1 cellular context compared by ENCODE assay signal in the genomic region with DNA sequence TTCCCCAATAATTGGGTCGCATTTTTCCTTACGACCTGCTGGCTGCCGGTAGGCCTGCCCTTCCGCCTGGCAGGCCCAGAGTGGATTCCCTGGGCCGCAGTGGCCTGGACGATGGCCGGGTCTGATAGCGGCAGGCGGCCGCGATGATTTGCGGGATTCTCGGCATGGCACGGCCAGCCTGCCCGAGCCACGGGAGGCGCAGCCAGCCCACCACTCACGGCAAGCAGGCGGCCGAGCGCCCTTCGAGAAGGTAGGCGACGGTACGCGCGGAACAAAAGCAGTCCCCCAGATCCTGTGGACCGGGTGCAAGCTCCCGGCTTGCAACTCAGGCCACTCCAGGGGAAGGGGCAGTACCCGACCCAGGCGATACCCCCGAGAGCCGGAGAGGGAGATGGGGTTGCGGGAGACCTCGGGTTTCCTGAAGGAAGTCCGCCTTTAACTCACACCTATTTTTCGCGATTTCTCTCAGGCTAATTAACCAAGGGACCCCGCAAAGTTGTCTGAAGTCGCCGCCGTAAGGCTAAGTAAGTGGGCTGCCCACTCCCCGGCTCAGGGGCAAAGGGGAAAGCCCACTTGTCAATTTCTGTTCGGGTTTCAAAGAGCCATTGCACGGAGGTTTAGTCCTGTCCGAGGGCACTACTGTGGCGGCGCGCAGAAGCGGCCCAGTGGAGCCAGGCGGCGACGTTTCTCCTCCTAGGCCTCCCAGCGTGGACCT.
TF ChIP-seq lines count a peak whose summit lies in the region.

No MANE protein-coding gene starts in this region.

TF ChIP-seq in H1, 55 proteins besides CTCF, POLR2A, EP300 and RAD21:
- TF ChIP-seq KDM4A (IDR thresholded peaks at IDR 0.05; ENCODE audit: low read depth, low read length, severe bottlenecking) (no peak), RXRA (IDR thresholded peaks at IDR 0.05; ENCODE audit: insufficient read depth, low read depth, low read length) (no peak), CHD2 (IDR thresholded peaks at IDR 0.05; ENCODE audit: low read length) (peak; percentile 76), EZH2 (IDR thresholded peaks at IDR 0.05; ENCODE audit: low read depth, low read length, severe bottlenecking) (peak; percentile 97), CTBP2 (IDR thresholded peaks at IDR 0.05; ENCODE audit: borderline replicate concordance, insufficient read depth, insufficient read length, low read length) (peak; percentile 53), NANOG (IDR thresholded peaks at IDR 0.05; ENCODE audit: insufficient read depth, low read depth, low read length, poor library complexity, severe bottlenecking) (no peak), CREB1 (IDR thresholded peaks at IDR 0.05) (no peak), YY1 (IDR thresholded peaks at IDR 0.05; ENCODE audit: low read depth, low read length) (no peak), CBX8 (IDR thresholded peaks at IDR 0.05; ENCODE audit: borderline replicate concordance, low read depth, low read length) (peak; percentile 46; the same call in 1 of the 2 replicates), SUZ12 (IDR thresholded peaks at IDR 0.05; ENCODE audit: low read length) (peak; percentile 99), CEBPB (IDR thresholded peaks at IDR 0.05; ENCODE audit: low read depth, low read length) (no peak), RNF2 (IDR thresholded peaks at IDR 0.05; ENCODE audit: borderline replicate concordance, low read depth, low read length, missing control alignments, poor library complexity, severe bottlenecking) (peak; percentile 96)
- TF ChIP-seq, protein P1, sequence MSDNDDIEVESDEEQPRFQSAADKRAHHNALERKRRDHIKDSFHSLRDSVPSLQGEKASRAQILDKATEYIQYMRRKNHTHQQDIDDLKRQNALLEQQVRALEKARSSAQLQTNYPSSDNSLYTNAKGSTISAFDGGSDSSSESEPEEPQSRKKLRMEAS (IDR thresholded peaks at IDR 0.05): peak; percentile 50
TF ChIP-seq in H1: peak in this region for 7.
